In the genomic region with DNA sequence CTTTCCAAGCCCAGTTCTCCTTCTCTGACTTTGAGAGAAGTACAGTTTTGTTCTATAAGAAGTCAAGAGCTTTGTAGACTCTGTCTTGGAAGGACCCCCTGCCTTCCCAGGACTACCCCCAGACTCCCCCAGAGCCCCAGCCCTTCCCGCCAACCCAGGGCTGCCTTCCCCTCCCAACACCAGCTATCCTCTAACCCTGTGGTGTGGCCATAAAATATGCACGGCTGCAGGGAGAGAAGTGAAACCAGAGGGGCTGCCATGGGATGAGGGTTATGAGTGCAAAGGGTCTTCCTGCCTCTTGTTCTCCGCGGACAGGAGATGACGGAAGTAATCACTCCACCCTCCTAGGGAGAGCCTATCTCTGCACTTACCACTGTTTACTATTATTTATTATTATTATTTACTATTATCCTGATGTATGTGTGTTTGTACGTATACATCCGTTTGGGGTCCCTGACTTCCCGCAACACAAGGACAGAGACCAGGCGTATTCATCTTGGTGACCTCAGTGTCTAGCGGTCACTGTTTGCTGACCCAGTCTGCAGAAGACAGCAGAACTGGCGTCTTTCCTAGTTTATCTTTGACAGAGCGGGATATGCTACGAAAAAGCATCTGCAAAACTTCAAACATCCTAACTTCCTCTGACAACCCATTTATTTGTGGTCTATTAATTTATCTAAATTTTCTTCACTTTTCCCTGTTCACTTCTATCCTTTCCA, we compare ENCODE assay signal across 2 cellular contexts.
A peak's percentile ranks its signal among the peaks of the same experiment; 100 is the strongest.
TF ChIP-seq lines count a peak whose summit lies in the region.

No MANE protein-coding gene starts in this region.

TF ChIP-seq in liver, 16 proteins besides CTCF, POLR2A, EP300 and RAD21:
- TF ChIP-seq SP1 (IDR thresholded peaks at IDR 0.05) (peak; percentile 19), RXRA (IDR thresholded peaks at IDR 0.05) (peak; percentile 22 to 47), NR2F2 (IDR thresholded peaks at IDR 0.05) (peak; percentile 87)
- TF ChIP-seq, protein P1, sequence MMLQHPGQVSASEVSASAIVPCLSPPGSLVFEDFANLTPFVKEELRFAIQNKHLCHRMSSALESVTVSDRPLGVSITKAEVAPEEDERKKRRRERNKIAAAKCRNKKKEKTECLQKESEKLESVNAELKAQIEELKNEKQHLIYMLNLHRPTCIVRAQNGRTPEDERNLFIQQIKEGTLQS (IDR thresholded peaks at IDR 0.05): no peak
TF ChIP-seq in liver: peak in this region for 3.

TF ChIP-seq in HepG2, 621 proteins besides CTCF, POLR2A, EP300 and RAD21:
- no peak for TF ChIP-seq MEIS1 (CRISPR knock-in tag; IDR thresholded peaks at IDR 0.05; ENCODE audit: borderline replicate concordance)
- TF ChIP-seq FOXA3 (CRISPR knock-in tag; IDR thresholded peaks at IDR 0.05): no peak
- TF ChIP-seq ZNF3 (CRISPR knock-in tag; IDR thresholded peaks at IDR 0.05): no peak
- TF ChIP-seq, protein P2, sequence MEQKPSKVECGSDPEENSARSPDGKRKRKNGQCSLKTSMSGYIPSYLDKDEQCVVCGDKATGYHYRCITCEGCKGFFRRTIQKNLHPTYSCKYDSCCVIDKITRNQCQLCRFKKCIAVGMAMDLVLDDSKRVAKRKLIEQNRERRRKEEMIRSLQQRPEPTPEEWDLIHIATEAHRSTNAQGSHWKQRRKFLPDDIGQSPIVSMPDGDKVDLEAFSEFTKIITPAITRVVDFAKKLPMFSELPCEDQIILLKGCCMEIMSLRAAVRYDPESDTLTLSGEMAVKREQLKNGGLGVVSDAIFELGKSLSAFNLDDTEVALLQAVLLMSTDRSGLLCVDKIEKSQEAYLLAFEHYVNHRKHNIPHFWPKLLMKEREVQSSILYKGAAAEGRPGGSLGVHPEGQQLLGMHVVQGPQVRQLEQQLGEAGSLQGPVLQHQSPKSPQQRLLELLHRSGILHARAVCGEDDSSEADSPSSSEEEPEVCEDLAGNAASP (CRISPR knock-in tag; IDR thresholded peaks at IDR 0.05; ENCODE audit: borderline replicate concordance): no peak
- no peak for TF ChIP-seq ZNF678 (CRISPR knock-in tag; IDR thresholded peaks at IDR 0.05)
- TF ChIP-seq ATM (IDR thresholded peaks at IDR 0.05; ENCODE audit: borderline replicate concordance): no peak
- TF ChIP-seq PAF1 (CRISPR knock-in tag; IDR thresholded peaks at IDR 0.05): no peak
- no peak for TF ChIP-seq ZNF501 (CRISPR knock-in tag; IDR thresholded peaks at IDR 0.05)
- TF ChIP-seq FOXA1 (IDR thresholded peaks at IDR 0.05): no peak
- TF ChIP-seq FOXA1 (CRISPR knock-in tag; IDR thresholded peaks at IDR 0.05): no peak
- no peak for TF ChIP-seq NFYB (CRISPR knock-in tag; IDR thresholded peaks at IDR 0.05)
- TF ChIP-seq, protein P3, sequence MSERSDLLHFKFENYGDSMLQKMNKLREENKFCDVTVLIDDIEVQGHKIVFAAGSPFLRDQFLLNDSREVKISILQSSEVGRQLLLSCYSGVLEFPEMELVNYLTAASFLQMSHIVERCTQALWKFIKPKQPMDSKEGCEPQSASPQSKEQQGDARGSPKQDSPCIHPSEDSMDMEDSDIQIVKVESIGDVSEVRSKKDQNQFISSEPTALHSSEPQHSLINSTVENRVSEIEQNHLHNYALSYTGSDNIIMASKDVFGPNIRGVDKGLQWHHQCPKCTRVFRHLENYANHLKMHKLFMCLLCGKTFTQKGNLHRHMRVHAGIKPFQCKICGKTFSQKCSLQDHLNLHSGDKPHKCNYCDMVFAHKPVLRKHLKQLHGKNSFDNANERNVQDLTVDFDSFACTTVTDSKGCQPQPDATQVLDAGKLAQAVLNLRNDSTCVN (CRISPR knock-in tag; IDR thresholded peaks at IDR 0.05; ENCODE audit: borderline replicate concordance): no peak
- TF ChIP-seq ZNF12 (CRISPR knock-in tag; IDR thresholded peaks at IDR 0.05): no peak
- TF ChIP-seq MXI1 (IDR thresholded peaks at IDR 0.05; ENCODE audit: borderline replicate concordance, low read depth, low read length): no peak
